1 cellular context compared by ENCODE assay signal in the genomic region with DNA sequence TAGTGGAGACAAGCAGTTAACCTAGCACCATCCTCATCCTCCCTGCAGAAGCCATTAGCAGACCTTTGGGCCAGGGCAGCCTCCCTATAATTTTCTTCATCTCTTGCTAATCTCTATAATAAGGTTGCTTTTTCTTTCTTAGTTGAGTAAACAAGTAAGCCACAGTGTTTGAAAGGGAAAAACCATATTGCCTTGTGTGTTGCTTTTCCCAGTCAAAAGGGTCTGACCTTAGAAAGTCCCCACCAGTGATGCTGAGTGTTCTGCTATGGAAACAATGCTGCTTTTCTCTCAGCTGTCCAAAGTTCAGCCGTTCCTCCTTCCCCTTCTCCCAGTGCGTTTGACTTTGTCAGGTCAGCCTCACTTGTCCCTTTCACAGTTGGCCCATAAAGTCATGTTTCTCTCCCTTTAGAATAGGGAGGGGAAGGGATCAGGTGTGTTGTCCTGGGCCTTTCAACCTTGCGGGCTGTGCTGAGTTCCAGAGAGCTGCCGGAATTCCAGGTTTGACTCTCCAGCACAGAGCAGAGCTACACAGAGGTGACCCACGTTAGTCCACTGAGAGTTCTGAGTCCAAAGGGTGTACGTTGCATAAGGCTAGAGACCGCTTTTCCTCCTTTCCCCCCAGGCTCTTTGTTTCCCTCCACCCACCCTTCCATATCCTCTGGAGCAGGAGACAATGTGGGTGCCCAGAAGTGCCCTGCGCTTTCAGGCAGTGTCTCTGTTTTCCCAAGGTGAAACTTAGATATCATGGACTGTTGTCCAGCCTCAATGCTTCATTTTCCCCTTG.
TF ChIP-seq lines count a peak whose summit lies in the region.

No MANE protein-coding gene starts in this region.

TF ChIP-seq in HepG2, 621 proteins besides CTCF, POLR2A, EP300 and RAD21 (continued from another document and continues in another):
- TF ChIP-seq, protein P1, sequence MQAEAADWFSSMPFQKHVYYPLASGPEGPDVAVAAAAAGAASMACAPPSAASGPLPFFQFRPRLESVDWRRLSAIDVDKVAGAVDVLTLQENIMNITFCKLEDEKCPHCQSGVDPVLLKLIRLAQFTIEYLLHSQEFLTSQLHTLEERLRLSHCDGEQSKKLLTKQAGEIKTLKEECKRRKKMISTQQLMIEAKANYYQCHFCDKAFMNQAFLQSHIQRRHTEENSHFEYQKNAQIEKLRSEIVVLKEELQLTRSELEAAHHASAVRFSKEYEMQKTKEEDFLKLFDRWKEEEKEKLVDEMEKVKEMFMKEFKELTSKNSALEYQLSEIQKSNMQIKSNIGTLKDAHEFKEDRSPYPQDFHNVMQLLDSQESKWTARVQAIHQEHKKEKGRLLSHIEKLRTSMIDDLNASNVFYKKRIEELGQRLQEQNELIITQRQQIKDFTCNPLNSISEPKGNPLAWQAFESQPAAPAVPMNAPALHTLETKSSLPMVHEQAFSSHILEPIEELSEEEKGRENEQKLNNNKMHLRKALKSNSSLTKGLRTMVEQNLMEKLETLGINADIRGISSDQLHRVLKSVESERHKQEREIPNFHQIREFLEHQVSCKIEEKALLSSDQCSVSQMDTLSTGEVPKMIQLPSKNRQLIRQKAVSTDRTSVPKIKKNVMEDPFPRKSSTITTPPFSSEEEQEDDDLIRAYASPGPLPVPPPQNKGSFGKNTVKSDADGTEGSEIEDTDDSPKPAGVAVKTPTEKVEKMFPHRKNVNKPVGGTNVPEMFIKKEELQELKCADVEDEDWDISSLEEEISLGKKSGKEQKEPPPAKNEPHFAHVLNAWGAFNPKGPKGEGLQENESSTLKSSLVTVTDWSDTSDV (CRISPR knock-in tag; IDR thresholded peaks at IDR 0.05): no peak
- TF ChIP-seq SIX1 (CRISPR knock-in tag; IDR thresholded peaks at IDR 0.05; ENCODE audit: borderline replicate concordance) (peak; percentile 61; the same call in 1 of the 2 replicates), ATRX (CRISPR knock-in tag; IDR thresholded peaks at IDR 0.05; ENCODE audit: borderline replicate concordance) (no peak), FIP1L1 (IDR thresholded peaks at IDR 0.05; ENCODE audit: borderline replicate concordance, insufficient read depth, low read depth, low read length) (no peak), U2AF1 (optimal IDR thresholded peaks at IDR 0.05; ENCODE audit: low read depth, low read length) (peak; percentile 63), ZFY (CRISPR knock-in tag; IDR thresholded peaks at IDR 0.05) (peak; percentile 61), FOXJ3 (CRISPR knock-in tag; IDR thresholded peaks at IDR 0.05; ENCODE audit: borderline replicate concordance) (peak; percentile 83), CREBL2 (CRISPR knock-in tag; IDR thresholded peaks at IDR 0.05; ENCODE audit: borderline replicate concordance) (no peak), ZFP37 (CRISPR knock-in tag; IDR thresholded peaks at IDR 0.05; ENCODE audit: borderline replicate concordance) (peak; percentile 41; the same call in 1 of the 2 replicates), HNF1A (IDR thresholded peaks at IDR 0.05; ENCODE audit: low read depth) (peak; percentile 48; the same call in 1 of the 2 replicates), HNF1A (CRISPR knock-in tag; IDR thresholded peaks at IDR 0.05; ENCODE audit: borderline replicate concordance) (peak; percentile 84), ZNF7 (CRISPR knock-in tag; IDR thresholded peaks at IDR 0.05) (no peak), MIXL1 (CRISPR knock-in tag; IDR thresholded peaks at IDR 0.05) (no peak), ZNF546 (CRISPR knock-in tag; conservative IDR thresholded peaks at IDR 0.05) (no peak; the same call in 1 of the 2 replicates), ZNF251 (CRISPR knock-in tag; IDR thresholded peaks at IDR 0.05) (no peak), TBL1XR1 (IDR thresholded peaks at IDR 0.05; ENCODE audit: borderline replicate concordance, low read length, partially characterized antibody) (no peak), ZNF773 (CRISPR knock-in tag; IDR thresholded peaks at IDR 0.05; ENCODE audit: borderline replicate concordance) (no peak), JDP2 (CRISPR knock-in tag; IDR thresholded peaks at IDR 0.05; ENCODE audit: borderline replicate concordance) (no peak), NR2F6 (IDR thresholded peaks at IDR 0.05) (peak; percentile 82), NR2F6 (CRISPR knock-in tag; IDR thresholded peaks at IDR 0.05) (peak; percentile 88), CREB3 (CRISPR knock-in tag; IDR thresholded peaks at IDR 0.05) (no peak), ZFP1 (CRISPR knock-in tag; IDR thresholded peaks at IDR 0.05) (no peak), GATA4 (IDR thresholded peaks at IDR 0.05; ENCODE audit: borderline replicate concordance, low read depth) (0 out of 2 replicates have a peak, but pooled peaks have one; percentile 10), ZFP36 (IDR thresholded peaks at IDR 0.05; ENCODE audit: borderline replicate concordance, low read depth, low read length, partially characterized antibody) (peak; percentile 25), ZNF225 (CRISPR knock-in tag; IDR thresholded peaks at IDR 0.05) (no peak), CC2D1A (CRISPR knock-in tag; IDR thresholded peaks at IDR 0.05) (no peak), ZNF17 (CRISPR knock-in tag; IDR thresholded peaks at IDR 0.05) (no peak), ZNF253 (CRISPR knock-in tag; IDR thresholded peaks at IDR 0.05; ENCODE audit: borderline replicate concordance) (no peak), MNT (IDR thresholded peaks at IDR 0.05) (peak; percentile 32), HDAC6 (IDR thresholded peaks at IDR 0.05; ENCODE audit: low read depth, low read length) (no peak), AHR (CRISPR knock-in tag; IDR thresholded peaks at IDR 0.05) (no peak), ZBTB25 (CRISPR knock-in tag; IDR thresholded peaks at IDR 0.05) (no peak), KAT7 (CRISPR knock-in tag; IDR thresholded peaks at IDR 0.05; ENCODE audit: borderline replicate concordance) (peak; percentile 81), LRRFIP1 (CRISPR knock-in tag; conservative IDR thresholded peaks at IDR 0.05) (no peak; the same call in 1 of the 2 replicates), MTF2 (CRISPR knock-in tag; IDR thresholded peaks at IDR 0.05; ENCODE audit: borderline replicate concordance) (no peak), TAF15 (IDR thresholded peaks at IDR 0.05; ENCODE audit: low read depth, low read length, poor library complexity, severe bottlenecking) (no peak), ZNF362 (CRISPR knock-in tag; IDR thresholded peaks at IDR 0.05; ENCODE audit: borderline replicate concordance) (peak; percentile 65; the same call in 1 of the 2 replicates)
- TF ChIP-seq, protein P2, sequence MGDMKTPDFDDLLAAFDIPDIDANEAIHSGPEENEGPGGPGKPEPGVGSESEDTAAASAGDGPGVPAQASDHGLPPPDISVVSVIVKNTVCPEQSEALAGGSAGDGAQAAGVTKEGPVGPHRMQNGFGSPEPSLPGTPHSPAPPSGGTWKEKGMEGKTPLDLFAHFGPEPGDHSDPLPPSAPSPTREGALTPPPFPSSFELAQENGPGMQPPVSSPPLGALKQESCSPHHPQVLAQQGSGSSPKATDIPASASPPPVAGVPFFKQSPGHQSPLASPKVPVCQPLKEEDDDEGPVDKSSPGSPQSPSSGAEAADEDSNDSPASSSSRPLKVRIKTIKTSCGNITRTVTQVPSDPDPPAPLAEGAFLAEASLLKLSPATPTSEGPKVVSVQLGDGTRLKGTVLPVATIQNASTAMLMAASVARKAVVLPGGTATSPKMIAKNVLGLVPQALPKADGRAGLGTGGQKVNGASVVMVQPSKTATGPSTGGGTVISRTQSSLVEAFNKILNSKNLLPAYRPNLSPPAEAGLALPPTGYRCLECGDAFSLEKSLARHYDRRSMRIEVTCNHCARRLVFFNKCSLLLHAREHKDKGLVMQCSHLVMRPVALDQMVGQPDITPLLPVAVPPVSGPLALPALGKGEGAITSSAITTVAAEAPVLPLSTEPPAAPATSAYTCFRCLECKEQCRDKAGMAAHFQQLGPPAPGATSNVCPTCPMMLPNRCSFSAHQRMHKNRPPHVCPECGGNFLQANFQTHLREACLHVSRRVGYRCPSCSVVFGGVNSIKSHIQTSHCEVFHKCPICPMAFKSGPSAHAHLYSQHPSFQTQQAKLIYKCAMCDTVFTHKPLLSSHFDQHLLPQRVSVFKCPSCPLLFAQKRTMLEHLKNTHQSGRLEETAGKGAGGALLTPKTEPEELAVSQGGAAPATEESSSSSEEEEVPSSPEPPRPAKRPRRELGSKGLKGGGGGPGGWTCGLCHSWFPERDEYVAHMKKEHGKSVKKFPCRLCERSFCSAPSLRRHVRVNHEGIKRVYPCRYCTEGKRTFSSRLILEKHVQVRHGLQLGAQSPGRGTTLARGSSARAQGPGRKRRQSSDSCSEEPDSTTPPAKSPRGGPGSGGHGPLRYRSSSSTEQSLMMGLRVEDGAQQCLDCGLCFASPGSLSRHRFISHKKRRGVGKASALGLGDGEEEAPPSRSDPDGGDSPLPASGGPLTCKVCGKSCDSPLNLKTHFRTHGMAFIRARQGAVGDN (CRISPR knock-in tag; IDR thresholded peaks at IDR 0.05): peak; percentile 28
